Comparison of ENCODE assay signal across 11 cellular contexts in genomic region chr16:86511317-86512161, GRCh38. TPM values are rescaled to one million over a fixed set of nuclear protein-coding genes. Genes with fewer than 3 reads are reported as not detected.
DNase-seq lines count a peak whose midpoint lies in the region; ATAC-seq, FAIRE-seq and TF ChIP-seq lines count a peak whose summit lies in the region.
"Had no signal": no experiment of that assay in that cellular context is flagged by ENCODE, and none has a peak within 500 bp of the region (broad histone marks: within the 10 kb centered on the region; RNA-seq: fewer than 3 reads in every experiment).

No MANE protein-coding gene starts in this region.

- H3K27ac Mint-ChIP-seq in H9 = no peak overlapping the region
- no peak overlapping the region for H3K27ac Mint-ChIP-seq in activated naive CD8-positive, alpha-beta T cell treated with anti-CD3 and anti-CD28 coated beads for 36 hours
- no peak overlapping the region for H3K27ac Mint-ChIP-seq in stimulated activated effector memory CD8-positive, alpha-beta T cell treated with anti-CD3 and anti-CD28 coated beads, Interleukin-12 subunit alpha, Interleukin-12 subunit beta, amount 100 ng/mL, for 72 hours
- H3K27ac Mint-ChIP-seq: dendritic cell treated with granulocyte-macrophage colony-stimulating factor and Interleukin-4, amounts not matched to agents 40 ng/mL and 50 ng/mL, for 4 days had no signal

- no peaks in the 10 kb centered on the region for H3K79me1 ChIP-seq in H9 (ENCODE audit: insufficient read depth, low read depth, low read length, poor library complexity, severe bottlenecking)

- peak overlapping the region in 1 of 2 experiments; percentile 71; a peak in 2 of 5 replicates for H3K4me3 Mint-ChIP-seq in H9
- peak overlapping the region; percentile 30 for H3K4me3 Mint-ChIP-seq in activated naive CD8-positive, alpha-beta T cell treated with anti-CD3 and anti-CD28 coated beads for 36 hours
- H3K4me3 Mint-ChIP-seq in stimulated activated effector memory CD8-positive, alpha-beta T cell treated with anti-CD3 and anti-CD28 coated beads, Interleukin-12 subunit alpha, Interleukin-12 subunit beta, amount 100 ng/mL, for 72 hours = peak overlapping the region; percentile 20

- no peaks in the 10 kb centered on the region for H4K20me1 ChIP-seq in H9 (ENCODE audit: control insufficient read depth, insufficient read depth, insufficient read length)

- intact Hi-C loops in kidney (cut with DNase I) = loop anchor here (10.0 kb wide), 1 partner anchor 697 kb away; no protein-coding TSS in a partner anchor

- H4K5ac ChIP-seq in H9 (ENCODE audit: insufficient read length, low read depth, low read length) = no peak overlapping the region

- no peak overlapping the region for H2BK5ac ChIP-seq in H9 (ENCODE audit: insufficient read length, low read length)

- H2BK120ac ChIP-seq in H9 (ENCODE audit: low read depth, low read length, poor library complexity, severe bottlenecking) = no peak overlapping the region

- no peak overlapping the region for H3K18ac ChIP-seq in H9 (ENCODE audit: insufficient read length, low read depth, low read length)

- peaks cover 18 to 56% of the 10 kb centered on the region in 2 experiments for H3K4me1 Mint-ChIP-seq in H9
- peaks cover 16% of the 10 kb centered on the region for H3K4me1 Mint-ChIP-seq in activated naive CD8-positive, alpha-beta T cell treated with anti-CD3 and anti-CD28 coated beads for 36 hours
- peaks cover 19% of the 10 kb centered on the region for H3K4me1 Mint-ChIP-seq in stimulated activated effector memory CD8-positive, alpha-beta T cell treated with anti-CD3 and anti-CD28 coated beads, Interleukin-12 subunit alpha, Interleukin-12 subunit beta, amount 100 ng/mL, for 72 hours

- FAIRE-seq in kidney (lab: Jason Lieb, UNC) = no peak

- no peak overlapping the region for H3K56ac ChIP-seq in H9 (ENCODE audit: insufficient read length, low read depth, low read length)

- H3K9ac ChIP-seq in H9 (ENCODE audit: extremely low read depth, insufficient read length, low read length) = no peak overlapping the region
- H3K9ac ChIP-seq in kidney (ENCODE audit: low read length in 2 of 2) = no peak overlapping the region

- TF ChIP-seq CTCF in H9 (conservative IDR thresholded peaks at IDR 0.05) (no peak), kidney (IDR thresholded peaks at IDR 0.05; ENCODE audit: borderline replicate concordance, extremely low read depth, insufficient read depth) (no peak)

- ATAC-seq in stimulated activated effector memory CD8-positive, alpha-beta T cell treated with anti-CD3 and anti-CD28 coated beads, Interleukin-12 subunit alpha, Interleukin-12 subunit beta, amount 100 ng/mL, for 72 hours = no peak
- no peak for ATAC-seq in GM21390 (IDR thresholded peaks at IDR 0.05; ENCODE audit: unreplicated experiment)

- no peaks in the 10 kb centered on the region for H3K79me2 ChIP-seq in H9 (ENCODE audit: insufficient read depth, low read length)

- no peak overlapping the region for H3T11ph ChIP-seq in H9 (ENCODE audit: low read length)

- H2BK15ac ChIP-seq in H9 (ENCODE audit: low read depth, low read length) = peak overlapping the region; percentile 27; the same call in 1 of the 2 replicates

- no peak overlapping the region for H4K91ac ChIP-seq in H9 (ENCODE audit: insufficient read length, low read depth, low read length)

- no peak overlapping the region for H2BK20ac ChIP-seq in H9 (ENCODE audit: low read depth, low read length, poor library complexity, severe bottlenecking)

- no peaks in the 10 kb centered on the region for H3K36me3 ChIP-seq in kidney (ENCODE audit: control insufficient read depth in 1 of 2, insufficient read depth in 2 of 2, low read length in 2 of 2)

- H3K4me3 ChIP-seq in kidney (ENCODE audit: low read length in 2 of 2) = no peak overlapping the region

- no peak overlapping the region for H3K14ac ChIP-seq in H9 (ENCODE audit: insufficient read depth, low read length)

- no peak overlapping the region for H3K4ac ChIP-seq in H9 (ENCODE audit: low read depth, low read length)

- H2AFZ ChIP-seq in H9 (ENCODE audit: low read length) = no peak overlapping the region

- no peak overlapping the region for H3K4me2 ChIP-seq in H9 (ENCODE audit: insufficient read depth, insufficient read length, low read length)

- H3K27ac ChIP-seq in H9 (ENCODE audit: insufficient read length, low read depth, low read length) (no peak overlapping the region), kidney (ENCODE audit: low read depth in 2 of 2, low read length in 2 of 2) (peak overlapping the region in 1 of 2 donors; percentile 6)

- peaks cover 4 to 11% of the 10 kb centered on the region in 2 experiments; a peak in 3 of 5 replicates for H3K9me3 Mint-ChIP-seq in H9
- H3K9me3 Mint-ChIP-seq in activated naive CD8-positive, alpha-beta T cell treated with anti-CD3 and anti-CD28 coated beads for 36 hours = no peaks in the 10 kb centered on the region
- H3K9me3 Mint-ChIP-seq in stimulated activated effector memory CD8-positive, alpha-beta T cell treated with anti-CD3 and anti-CD28 coated beads, Interleukin-12 subunit alpha, Interleukin-12 subunit beta, amount 100 ng/mL, for 72 hours = no peaks in the 10 kb centered on the region
- H3K9me3 Mint-ChIP-seq: dendritic cell treated with granulocyte-macrophage colony-stimulating factor and Interleukin-4, amounts not matched to agents 40 ng/mL and 50 ng/mL, for 4 days had no signal

- H3K27me3 Mint-ChIP-seq in H9 (ENCODE audit: low read depth) = peaks cover 99% of the 10 kb centered on the region
- H3K27me3 Mint-ChIP-seq in activated naive CD8-positive, alpha-beta T cell treated with anti-CD3 and anti-CD28 coated beads for 36 hours = peaks cover 80% of the 10 kb centered on the region

- H3K36me3 Mint-ChIP-seq in H9 (ENCODE audit: insufficient read depth in 1 of 3, low read depth in 3 of 3) = 0 out of 7 replicates have a peak, but pooled peaks cover 0 to 2% (median 0%) of the 10 kb centered on the region in 3 experiments
- H3K36me3 Mint-ChIP-seq in activated naive CD8-positive, alpha-beta T cell treated with anti-CD3 and anti-CD28 coated beads for 36 hours = peaks cover 2% of the 10 kb centered on the region
- peaks cover 14% of the 10 kb centered on the region for H3K36me3 Mint-ChIP-seq in stimulated activated effector memory CD8-positive, alpha-beta T cell treated with anti-CD3 and anti-CD28 coated beads, Interleukin-12 subunit alpha, Interleukin-12 subunit beta, amount 100 ng/mL, for 72 hours

- H3K9me3 ChIP-seq in H9 (ENCODE audit: control insufficient read depth, low read depth, low read length) (no peaks in the 10 kb centered on the region), kidney (ENCODE audit: control insufficient read depth in 1 of 2, low read length in 2 of 2) (no peaks in the 10 kb centered on the region)

- H4K8ac ChIP-seq in H9 (replicated peaks; ENCODE audit: insufficient read length, low read depth, low read length) = no peak overlapping the region

- peaks cover 12% of the 10 kb centered on the region for H3K23me2 ChIP-seq in H9 (ENCODE audit: insufficient read length, low read depth, low read length, poor library complexity, severe bottlenecking)

- WGBS in H9 (ENCODE audit: extremely low coverage, insufficient read length, low lambda C conversion rate) = no CpG with 5 or more reads among the region's 44 CpGs

- H3K23ac ChIP-seq in H9 (ENCODE audit: insufficient read length, low read depth, low read length) = no peak overlapping the region

- no peak overlapping the region for H2AK5ac ChIP-seq in H9 (ENCODE audit: insufficient read length, low read length)

- DNase-seq in H9 = peak; percentile 44
- no peak for DNase-seq in activated naive CD8-positive, alpha-beta T cell treated with anti-CD3 and anti-CD28 coated beads for 36 hours
- peak; percentile 70 for DNase-seq in kidney
- DNase-seq in stimulated activated effector memory CD8-positive, alpha-beta T cell treated with anti-CD3 and anti-CD28 coated beads, Interleukin-12 subunit alpha, Interleukin-12 subunit beta, amount 100 ng/mL, for 72 hours (ENCODE audit: low spot score in 2 of 2) = no peak
- DNase-seq in GOT3 (lab: John Stamatoyannopoulos, UW) = no peak
- no peak for DNase-seq in activated CD4-positive, alpha-beta T cell treated with anti-CD3 and anti-CD28 coated beads, Interleukin-2, amount 50 U/mL, for 48 hours
- DNase-seq: NCI-H1092 treated with DMSO at 0.1 percent for 48 hours, RPMI8226 had no signal

- H3K4me1 ChIP-seq in H9 (ENCODE audit: insufficient read depth, low read length) (no peaks in the 10 kb centered on the region), kidney (ENCODE audit: control insufficient read depth in 1 of 2, insufficient read depth in 1 of 2, low read depth in 1 of 2, low read length in 2 of 2) (peaks cover 0 to 13% of the 10 kb centered on the region in 2 donors)

- H3K27me3 ChIP-seq in H9 (ENCODE audit: insufficient read depth, low read length) = peaks cover 94% of the 10 kb centered on the region

- no peak overlapping the region for H2BK12ac ChIP-seq in H9 (ENCODE audit: insufficient read length, low read depth, low read length)

RNA-seq across cellular contexts. Expression of gene FOXF1, which starts 1.2 kb away (rescaled TPM):
- total RNA-seq in H9 (2021) = not detected in 2 replicates
- total RNA-seq in activated naive CD8-positive, alpha-beta T cell treated with anti-CD3 and anti-CD28 coated beads for 36 hours = not detected
- total RNA-seq in kidney = 0.57 TPM
- polyA plus RNA-seq in kidney (ENCODE audit: insufficient read depth, low read depth, low replicate concordance) = 0.67 TPM
- total RNA-seq: kidney epithelial cell had no signal

RNA-seq across cellular contexts. Expression of gene MTHFSD, which starts 43.5 kb away (rescaled TPM):
- total RNA-seq in H9 (2021) (3.4 and 4.7 TPM in 2 replicates), kidney (26.2 TPM)
- 10 to 100 TPM; 20.7 to 22.5 TPM for total RNA-seq in activated naive CD8-positive, alpha-beta T cell treated with anti-CD3 and anti-CD28 coated beads for 36 hours
- polyA plus RNA-seq in kidney (ENCODE audit: insufficient read depth, low read depth, low replicate concordance) = 11.3 TPM

RNA-seq across cellular contexts. Expression of gene FOXC2, which starts 55.1 kb away (rescaled TPM):
- 0.07 TPM in 1 of 2 replicates, not detected in the other for total RNA-seq in H9 (2021)
- not detected for total RNA-seq in activated naive CD8-positive, alpha-beta T cell treated with anti-CD3 and anti-CD28 coated beads for 36 hours
- total RNA-seq in kidney = 6.3 TPM
- 3.8 TPM for polyA plus RNA-seq in kidney (ENCODE audit: insufficient read depth, low read depth, low replicate concordance)

Comparison
In these comparisons a context has a peak if more than half of its experiments do, and no peak if none do; other contexts are left out.
1. DNase-seq: peak in H9 (single experiment) and kidney (single experiment); none in activated naive CD8-positive, alpha-beta T cell treated with anti-CD3 and anti-CD28 coated beads for 36 hours (single experiment), stimulated activated effector memory CD8-positive, alpha-beta T cell treated with anti-CD3 and anti-CD28 coated beads, Interleukin-12 subunit alpha, Interleukin-12 subunit beta, amount 100 ng/mL, for 72 hours (0 of 2), GOT3 (single experiment) and activated CD4-positive, alpha-beta T cell treated with anti-CD3 and anti-CD28 coated beads, Interleukin-2, amount 50 U/mL, for 48 hours (0 of 2).